18 cellular contexts compared by ENCODE assay signal in genomic region chr10:73017955-73018480, GRCh38.
A peak's percentile ranks its signal among the peaks of the same experiment; 100 is the strongest.
DNase-seq lines count a peak whose midpoint lies in the region; TF ChIP-seq lines count a peak whose summit lies in the region.
"Had no signal": no experiment of that assay in that cellular context is flagged by ENCODE, and none has a peak within 500 bp of the region (broad histone marks: within the 10 kb centered on the region; RNA-seq: fewer than 3 reads in every experiment).

No MANE protein-coding gene starts in this region.

- H3K27me3 ChIP-seq in H9 (ENCODE audit: insufficient read depth, low read length) (no peaks in the 10 kb centered on the region), ectodermal cell (ENCODE audit: control insufficient read depth, insufficient read depth, low read length, poor library complexity, severe bottlenecking) (no peaks in the 10 kb centered on the region), smooth muscle cell (ENCODE audit: low read depth) (no peaks in the 10 kb centered on the region)
- no peaks in the 10 kb centered on the region for H3K27me3 ChIP-seq in CD4-positive, alpha-beta memory T cell (ENCODE audit: insufficient read depth, low read length)
- H3K27me3 ChIP-seq: adrenal gland, neural progenitor cell, vagina had no signal

- peaks cover 9% of the 10 kb centered on the region for H3F3A ChIP-seq in smooth muscle cell (ENCODE audit: low read depth)

- peaks cover 8 to 36% (median 35%) of the 10 kb centered on the region in 3 experiments; a peak in 6 of 7 replicates for H3K36me3 Mint-ChIP-seq in H9 (ENCODE audit: insufficient read depth in 1 of 3, low read depth in 3 of 3)
- H3K36me3 Mint-ChIP-seq in CD4-positive, alpha-beta memory T cell, result peaks cover 51 to 63% of the 10 kb centered on the region in 2 donors

- no peaks in the 10 kb centered on the region for H3K23me2 ChIP-seq in H9 (ENCODE audit: insufficient read length, low read depth, low read length, poor library complexity, severe bottlenecking)

- no peaks in the 10 kb centered on the region for H3K27me3 Mint-ChIP-seq in H9 (ENCODE audit: low read depth)
- H3K27me3 Mint-ChIP-seq in CD4-positive, alpha-beta memory T cell, result no peaks in the 10 kb centered on the region
- H3K27me3 Mint-ChIP-seq: activated CD4-positive, alpha-beta memory T cell treated with anti-CD3 and anti-CD28 coated beads for 36 hours; dendritic cell treated with granulocyte-macrophage colony-stimulating factor and Interleukin-4, amounts not matched to agents 40 ng/mL and 50 ng/mL, for 4 days; stimulated activated memory B cell treated with anti-CD40 and anti-IgM and Interleukin-4, amounts not matched to agents 10 μg/mL and 1 μg/mL and 100 μg/mL, for 72 hours had no signal

- no peak overlapping the region for H2BK20ac ChIP-seq in H9 (ENCODE audit: low read depth, low read length, poor library complexity, severe bottlenecking)

- no peaks in the 10 kb centered on the region for H3K9me3 Mint-ChIP-seq in H9
- no peaks in the 10 kb centered on the region for H3K9me3 Mint-ChIP-seq in CD4-positive, alpha-beta memory T cell
- H3K9me3 Mint-ChIP-seq: activated CD4-positive, alpha-beta memory T cell treated with anti-CD3 and anti-CD28 coated beads for 36 hours; dendritic cell treated with granulocyte-macrophage colony-stimulating factor and Interleukin-4, amounts not matched to agents 40 ng/mL and 50 ng/mL, for 4 days; stimulated activated memory B cell treated with anti-CD40 and anti-IgM and Interleukin-4, amounts not matched to agents 10 μg/mL and 1 μg/mL and 100 μg/mL, for 72 hours had no signal

- H2AK5ac ChIP-seq in H9 (ENCODE audit: insufficient read length, low read length), result no peak overlapping the region

- TF ChIP-seq CTCF in H9 (conservative IDR thresholded peaks at IDR 0.05) (no peak), smooth muscle cell (IDR thresholded peaks at IDR 0.05; ENCODE audit: borderline replicate concordance, insufficient read depth, poor library complexity, severe bottlenecking) (no peak)

- DNase-seq in H9 (no peak), islet precursor cell (peak; percentile 84), smooth muscle cell (lab: John Stamatoyannopoulos, UW; ENCODE audit: unreplicated experiment) (no peak), NCI-H2171 (lab: John Stamatoyannopoulos, UW) (no peak)
- DNase-seq in CD4-positive, alpha-beta memory T cell, result no peak
- no peak for DNase-seq in activated CD4-positive, alpha-beta T cell treated with anti-CD3 and anti-CD28 coated beads, Interleukin-2, amount 50 U/mL, for 4 hours
- DNase-seq: activated CD4-positive, alpha-beta memory T cell treated with anti-CD3 and anti-CD28 coated beads for 36 hours; adrenal gland; C1 segment of cervical spinal cord; DND-41; mammary epithelial cell; NCI-H1092 treated with DMSO at 0.1 percent for 48 hours had no signal

- H3K36me3 ChIP-seq in ectodermal cell (ENCODE audit: control insufficient read depth, insufficient read depth, low read length) (peaks cover 14% of the 10 kb centered on the region), smooth muscle cell (ENCODE audit: low read depth) (peaks cover 11% of the 10 kb centered on the region)
- H3K36me3 ChIP-seq in CD4-positive, alpha-beta memory T cell (ENCODE audit: insufficient read depth, low read length), result peaks cover 16% of the 10 kb centered on the region

- H4K20me1 ChIP-seq in H9 (ENCODE audit: control insufficient read depth, insufficient read depth, insufficient read length) (no peaks in the 10 kb centered on the region), smooth muscle cell (ENCODE audit: low read depth) (peaks cover 96% of the 10 kb centered on the region)

- H4K5ac ChIP-seq in H9 (ENCODE audit: insufficient read length, low read depth, low read length), result no peak overlapping the region

- peak overlapping the region; percentile 42; the same call in 1 of the 2 replicates for H3K14ac ChIP-seq in H9 (ENCODE audit: insufficient read depth, low read length)

- POLR2A ChIA-PET in CD4-positive, alpha-beta memory T cell (lab: Charles Lee; ENCODE audit: partially characterized antibody), result no interaction called here

- H2BK5ac ChIP-seq in H9 (ENCODE audit: insufficient read length, low read length), result peak overlapping the region; percentile 46

- H3K79me1 ChIP-seq in H9 (ENCODE audit: insufficient read depth, low read depth, low read length, poor library complexity, severe bottlenecking), result peaks cover 4% of the 10 kb centered on the region

- H3K4ac ChIP-seq in H9 (ENCODE audit: low read depth, low read length), result no peak overlapping the region

- no peak overlapping the region for H3T11ph ChIP-seq in H9 (ENCODE audit: low read length)

- no peak overlapping the region for H4K91ac ChIP-seq in H9 (ENCODE audit: insufficient read length, low read depth, low read length)

- H3K79me2 ChIP-seq in H9 (ENCODE audit: insufficient read depth, low read length), result no peaks in the 10 kb centered on the region
- peaks cover 43% of the 10 kb centered on the region for H3K79me2 ChIP-seq in smooth muscle cell (ENCODE audit: low read depth)

- H3K9me3 ChIP-seq in H9 (ENCODE audit: control insufficient read depth, low read depth, low read length), result no peaks in the 10 kb centered on the region
- H3K9me3 ChIP-seq in ectodermal cell (ENCODE audit: control insufficient read depth, low read length), result no peaks in the 10 kb centered on the region
- H3K9me3 ChIP-seq in smooth muscle cell (replicated peaks; ENCODE audit: low read depth), result no peaks in the 10 kb centered on the region
- H3K9me3 ChIP-seq in CD4-positive, alpha-beta memory T cell (ENCODE audit: control insufficient read depth in 1 of 2, low read length in 2 of 2), result no peaks in the 10 kb centered on the region
- H3K9me3 ChIP-seq: adrenal gland, vagina had no signal

- H4K8ac ChIP-seq in H9 (replicated peaks; ENCODE audit: insufficient read length, low read depth, low read length), result no peak overlapping the region

- peak overlapping the region in 1 of 3 experiments; percentile 40; a peak in 1 of 7 replicates for H3K27ac Mint-ChIP-seq in H9
- H3K27ac Mint-ChIP-seq in CD4-positive, alpha-beta memory T cell, result no peak overlapping the region
- H3K27ac Mint-ChIP-seq: activated CD4-positive, alpha-beta memory T cell treated with anti-CD3 and anti-CD28 coated beads for 36 hours; dendritic cell treated with granulocyte-macrophage colony-stimulating factor and Interleukin-4, amounts not matched to agents 40 ng/mL and 50 ng/mL, for 4 days; neural progenitor cell; stimulated activated memory B cell treated with anti-CD40 and anti-IgM and Interleukin-4, amounts not matched to agents 10 μg/mL and 1 μg/mL and 100 μg/mL, for 72 hours had no signal

- no peak overlapping the region for H3K4me2 ChIP-seq in H9 (ENCODE audit: insufficient read depth, insufficient read length, low read length)
- H3K4me2 ChIP-seq in smooth muscle cell, result no peak overlapping the region
- H3K4me2 ChIP-seq: neural progenitor cell had no signal

- H3K4me1 Mint-ChIP-seq in H9, result peaks cover 0 to 7% of the 10 kb centered on the region in 2 experiments; a peak in 1 of 4 replicates
- H3K4me1 Mint-ChIP-seq in CD4-positive, alpha-beta memory T cell, result peaks cover 0 to 13% (median 6%) of the 10 kb centered on the region in 4 donors
- H3K4me1 Mint-ChIP-seq: neural progenitor cell had no signal

- CTCF ChIA-PET in CD4-positive, alpha-beta memory T cell (lab: Charles Lee; ENCODE audit: partially characterized antibody), result no interaction called here

- no peaks in the 10 kb centered on the region for H3K4me1 ChIP-seq in H9 (ENCODE audit: insufficient read depth, low read length)
- peaks cover 9% of the 10 kb centered on the region for H3K4me1 ChIP-seq in ectodermal cell (ENCODE audit: control insufficient read depth, insufficient read depth, low read length)
- no peaks in the 10 kb centered on the region for H3K4me1 ChIP-seq in smooth muscle cell (ENCODE audit: low read depth)
- no peaks in the 10 kb centered on the region for H3K4me1 ChIP-seq in CD4-positive, alpha-beta memory T cell (ENCODE audit: insufficient read depth, low read length)
- H3K4me1 ChIP-seq: adrenal gland, neural progenitor cell had no signal

- intact Hi-C loops in CD4-positive, alpha-beta memory T cell (cut with micrococcal nuclease), result no loop called here

- H3K4me3 Mint-ChIP-seq in H9, result no peak overlapping the region
- H3K4me3 Mint-ChIP-seq in CD4-positive, alpha-beta memory T cell, result no peak overlapping the region
- H3K4me3 Mint-ChIP-seq: activated CD4-positive, alpha-beta memory T cell treated with anti-CD3 and anti-CD28 coated beads for 36 hours; dendritic cell treated with granulocyte-macrophage colony-stimulating factor and Interleukin-4, amounts not matched to agents 40 ng/mL and 50 ng/mL, for 4 days; neural progenitor cell; stimulated activated memory B cell treated with anti-CD40 and anti-IgM and Interleukin-4, amounts not matched to agents 10 μg/mL and 1 μg/mL and 100 μg/mL, for 72 hours had no signal

- H2BK12ac ChIP-seq in H9 (ENCODE audit: insufficient read length, low read depth, low read length), result peak overlapping the region; percentile 23

- no peak overlapping the region for H2BK120ac ChIP-seq in H9 (ENCODE audit: low read depth, low read length, poor library complexity, severe bottlenecking)

- H2AFZ ChIP-seq in H9 (ENCODE audit: low read length) (no peak overlapping the region), smooth muscle cell (ENCODE audit: low read depth) (no peak overlapping the region)
- H2AFZ ChIP-seq: neural progenitor cell had no signal

- no peak overlapping the region for H3K23ac ChIP-seq in H9 (ENCODE audit: insufficient read length, low read depth, low read length)

- H3K27ac ChIP-seq in H9 (ENCODE audit: insufficient read length, low read depth, low read length), result no peak overlapping the region
- peak overlapping the region; percentile 13 for H3K27ac ChIP-seq in ectodermal cell (ENCODE audit: insufficient read depth, low read depth, low read length, poor library complexity, severe bottlenecking)
- peak overlapping the region; percentile 21 for H3K27ac ChIP-seq in smooth muscle cell (ENCODE audit: low read depth)
- no peak overlapping the region for H3K27ac ChIP-seq in CD4-positive, alpha-beta memory T cell (ENCODE audit: low read depth, low read length)
- H3K27ac ChIP-seq: neural progenitor cell, vagina had no signal

- no peak overlapping the region for H2BK15ac ChIP-seq in H9 (ENCODE audit: low read depth, low read length)

- H3K9ac ChIP-seq in H9 (ENCODE audit: extremely low read depth, insufficient read length, low read length) (no peak overlapping the region), smooth muscle cell (ENCODE audit: low read depth) (no peak overlapping the region)
- H3K9ac ChIP-seq: neural progenitor cell had no signal

- peak overlapping the region; percentile 4 for H3K18ac ChIP-seq in H9 (ENCODE audit: insufficient read length, low read depth, low read length)

- H3K56ac ChIP-seq in H9 (ENCODE audit: insufficient read length, low read depth, low read length), result no peak overlapping the region

- WGBS in H9 (ENCODE audit: extremely low coverage, insufficient read length, low lambda C conversion rate), result no CpG with 5 or more reads among the region's 2 CpGs
- WGBS in ectodermal cell, 2 experiments, result 94 to 96% methylated on average over 2 of the region's 2 CpGs
- WGBS in smooth muscle cell (ENCODE audit: low lambda C conversion rate), result 90% methylated on average over 2 of the region's 2 CpGs

- H3K4me3 ChIP-seq in ectodermal cell (ENCODE audit: insufficient read depth, low read depth, low read length) (no peak overlapping the region), smooth muscle cell (no peak overlapping the region)
- no peak overlapping the region for H3K4me3 ChIP-seq in CD4-positive, alpha-beta memory T cell (ENCODE audit: low read length in 2 of 2)
- H3K4me3 ChIP-seq: adrenal gland, neural progenitor cell, skin epidermis, vagina had no signal

Comparison
In these comparisons a context has a peak if more than half of its experiments do, and no peak if none do; other contexts are left out.
1. H3K27ac ChIP-seq: peak in ectodermal cell (single experiment) and smooth muscle cell (single experiment); none in H9 (single experiment) and CD4-positive, alpha-beta memory T cell (single experiment).